In the genomic region with DNA sequence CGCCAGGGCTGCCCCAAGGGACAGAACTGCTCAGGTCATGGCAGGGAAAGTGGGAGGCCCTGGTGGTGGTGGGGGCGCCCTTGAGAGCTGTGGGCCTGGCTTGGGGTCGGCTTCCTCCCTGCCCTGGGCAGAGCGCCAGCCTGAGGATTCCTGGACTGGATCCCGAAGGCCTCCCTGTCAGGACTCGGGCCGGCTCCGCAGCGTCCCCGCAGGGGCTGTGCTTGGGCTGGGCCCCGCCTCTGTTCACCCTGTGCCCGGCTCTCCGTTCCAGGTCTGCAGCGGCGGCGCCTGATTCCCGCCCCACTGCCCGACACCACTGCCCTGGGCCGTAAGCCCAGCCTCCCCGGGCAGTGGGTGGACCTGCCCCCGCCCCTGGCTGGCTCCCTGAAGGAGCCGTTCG, we compare ENCODE assay signal across 16 cellular contexts. TPM values are rescaled to one million over a fixed set of nuclear protein-coding genes. Genes with fewer than 3 reads are reported as not detected.
DNase-seq lines count a peak whose midpoint lies in the region; ATAC-seq and TF ChIP-seq lines count a peak whose summit lies in the region.
"Had no signal": no experiment of that assay in that cellular context is flagged by ENCODE, and none has a peak within 500 bp of the region (broad histone marks: within the 10 kb centered on the region; RNA-seq: fewer than 3 reads in every experiment).

No MANE protein-coding gene starts in this region.

- H3K9me3 ChIP-seq in HUES6 (ENCODE audit: control insufficient read depth, insufficient read depth, low read depth, low read length) (no peaks in the 10 kb centered on the region), right cardiac atrium (ENCODE audit: control insufficient read depth, low read length) (no peaks in the 10 kb centered on the region), ovary (no peaks in the 10 kb centered on the region)

- no peak overlapping the region for H3K9ac ChIP-seq in HUES6 (ENCODE audit: low read length)

- WGBS in right cardiac atrium = 51% methylated on average over 23 of the region's 23 CpGs
- 52 to 67% (median 61%) methylated on average over 23 of the region's 23 CpGs for WGBS in ovary, 3 donors

- TF ChIP-seq EP300 in ovary (IDR thresholded peaks at IDR 0.05) = no peak

- intact Hi-C loops in right cardiac atrium (cut with DNase I) = no loop called here
- intact Hi-C loops in ovary (cut with DNase I) = no loop called here

- H3K27ac ChIP-seq in HUES6 (ENCODE audit: low read depth, low read length) (peak overlapping the region; percentile 41), VCaP (peak overlapping the region; percentile 56; the same call in 1 of the 2 replicates), right cardiac atrium (ENCODE audit: low read length) (no peak overlapping the region), ovary (no peak overlapping the region)
- H3K27ac ChIP-seq: C4-2B had no signal

- peak; percentile 71 for ATAC-seq in right cardiac atrium
- no peak for ATAC-seq in HG03432 (IDR thresholded peaks at IDR 0.05; ENCODE audit: unreplicated experiment)
- no peak for ATAC-seq in GM19328 (IDR thresholded peaks at IDR 0.05; ENCODE audit: unreplicated experiment)
- no peak for ATAC-seq in GM18909 (IDR thresholded peaks at IDR 0.05; ENCODE audit: poor library complexity, unreplicated experiment)
- ATAC-seq: SK-N-SH treated with all-trans-retinoic acid at 6 μM for 48 hours had no signal

- H3K4me1 ChIP-seq in HUES6 (ENCODE audit: control insufficient read depth, insufficient read depth, low read length) (no peaks in the 10 kb centered on the region), right cardiac atrium (ENCODE audit: control insufficient read depth, insufficient read depth, low read length) (no peaks in the 10 kb centered on the region), ovary (ENCODE audit: insufficient read depth) (no peaks in the 10 kb centered on the region)

- no peak overlapping the region for H3K4me3 ChIP-seq in HUES6 (ENCODE audit: low read depth, low read length)
- no peak overlapping the region for H3K4me3 ChIP-seq in right cardiac atrium (ENCODE audit: low read length)
- no peak overlapping the region for H3K4me3 ChIP-seq in ovary

- DNase-seq in right cardiac atrium = peak; percentile 60 to 89 (median 84)
- DNase-seq in ovary = peak in 3 of 5 donors; percentile 52 to 76 (median 60)
- DNase-seq: DMS79 treated with DMSO at 0.1 percent for 48 hours, NCI-H1105, NCI-H510A, NCI-H774, SIG-M5 had no signal

- no peaks in the 10 kb centered on the region for H3K27me3 ChIP-seq in HUES6 (ENCODE audit: control insufficient read depth, insufficient read depth, low read length)
- H3K27me3 ChIP-seq in right cardiac atrium (ENCODE audit: control insufficient read depth, insufficient read depth) = no peaks in the 10 kb centered on the region
- no peaks in the 10 kb centered on the region for H3K27me3 ChIP-seq in ovary

- TF ChIP-seq CTCF in VCaP (conservative IDR thresholded peaks at IDR 0.05) (no peak), ovary (IDR thresholded peaks at IDR 0.05) (no peak)

- TF ChIP-seq POLR2A in ovary (IDR thresholded peaks at IDR 0.05) = no peak

- H3K36me3 ChIP-seq in HUES6 (ENCODE audit: control insufficient read depth, insufficient read depth, low read length) = peaks cover 40% of the 10 kb centered on the region
- H3K36me3 ChIP-seq in ovary = no peaks in the 10 kb centered on the region

RNA-seq across cellular contexts. Expression of a gene that starts 39.9 kb away (rescaled TPM):
- total RNA-seq in right cardiac atrium (10 to 100 TPM in 2 of 4 donors, 1 to 10 TPM in 2; 7.9 to 10.6 (median 9.9) TPM), ovary (10 to 100 TPM in 3 of 7 donors, 1 to 10 TPM in 4; 1.4 to 16.8 (median 6.4) TPM)
- polyA plus RNA-seq in right cardiac atrium (7.1 TPM), ovary (1 to 10 TPM in 1 of 2 donors, under 1 TPM in 1; 0.32 to 5.3 TPM)
- total RNA-seq: LHCN-M2, OCI-LY7 had no signal

Comparison
In these comparisons a context has a peak if more than half of its experiments do, and no peak if none do; other contexts are left out.
1. H3K27ac ChIP-seq: peak in HUES6 (single experiment) and VCaP (single experiment); none in right cardiac atrium (single experiment) and ovary (0 of 2).
2. ATAC-seq: peak in right cardiac atrium (2 of 2); none in HG03432 (single experiment), GM19328 (single experiment) and GM18909 (single experiment).